Comparison of ENCODE assay signal across 25 cellular contexts in the genomic region with DNA sequence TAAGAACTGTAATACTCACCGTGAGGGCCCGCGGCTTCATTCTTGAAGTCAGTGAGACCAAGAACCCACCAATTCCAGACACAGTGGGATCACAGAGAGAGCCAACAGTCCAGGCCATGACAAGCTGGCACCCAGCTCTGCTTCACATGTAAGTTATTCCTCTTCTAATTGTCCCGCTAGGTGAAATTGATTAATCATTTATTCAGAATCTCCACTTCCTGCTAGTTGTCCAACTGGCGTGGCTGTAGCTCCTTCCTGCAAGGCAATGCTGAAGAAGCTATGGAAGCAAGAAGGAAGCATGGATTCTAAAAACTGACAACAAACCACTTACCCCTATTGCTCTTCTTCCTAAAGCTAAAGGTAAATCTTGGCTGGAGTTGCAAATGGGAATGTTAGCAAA.
"Had no signal": no experiment of that assay in that cellular context is flagged by ENCODE, and none has a peak within 500 bp of the region (broad histone marks: within the 10 kb centered on the region; RNA-seq: fewer than 3 reads in every experiment).

No MANE protein-coding gene starts in this region.

- ATAC-seq: foreskin keratinocyte; gastroesophageal sphincter; heart right ventricle; left lung; lower lobe of right lung; naive thymus-derived CD8-positive, alpha-beta T cell; sciatic nerve; stimulated activated memory B cell treated with anti-CD40 and anti-IgM and Interleukin-4, amounts not matched to agents 10 μg/mL and 1 μg/mL and 100 μg/mL, for 72 hours had no signal

- H3K4me3 Mint-ChIP-seq: central memory CD8-positive, alpha-beta T cell; dendritic cell treated with granulocyte-macrophage colony-stimulating factor and Interleukin-4, amounts not matched to agents 40 ng/mL and 50 ng/mL, for 4 days; endodermal cell; nephron progenitor cell; stimulated activated memory B cell treated with anti-CD40 and anti-IgM and Interleukin-4, amounts not matched to agents 10 μg/mL and 1 μg/mL and 100 μg/mL, for 72 hours had no signal

- H3K9me3 Mint-ChIP-seq: central memory CD8-positive, alpha-beta T cell; dendritic cell treated with granulocyte-macrophage colony-stimulating factor and Interleukin-4, amounts not matched to agents 40 ng/mL and 50 ng/mL, for 4 days; naive thymus-derived CD8-positive, alpha-beta T cell; nephron progenitor cell; stimulated activated memory B cell treated with anti-CD40 and anti-IgM and Interleukin-4, amounts not matched to agents 10 μg/mL and 1 μg/mL and 100 μg/mL, for 72 hours had no signal

- H3K27ac Mint-ChIP-seq: dendritic cell treated with granulocyte-macrophage colony-stimulating factor and Interleukin-4, amounts not matched to agents 40 ng/mL and 50 ng/mL, for 4 days; endodermal cell; nephron progenitor cell; stimulated activated memory B cell treated with anti-CD40 and anti-IgM and Interleukin-4, amounts not matched to agents 10 μg/mL and 1 μg/mL and 100 μg/mL, for 72 hours had no signal

- H3K9me3 ChIP-seq: colonic mucosa, esophagus muscularis mucosa, gastroesophageal sphincter, heart right ventricle, left lung, lower lobe of right lung, prostate gland, stomach, thyroid gland, vagina had no signal

- H3K27me3 ChIP-seq: colonic mucosa, esophagus muscularis mucosa, foreskin keratinocyte, gastroesophageal sphincter, heart right ventricle, left lung, stomach, thyroid gland, vagina had no signal

- H3K4me3 ChIP-seq: colonic mucosa, esophagus muscularis mucosa, gastroesophageal sphincter, heart right ventricle, left lung, lower lobe of right lung, prostate gland, stomach, thyroid gland, vagina had no signal

- H3K4me1 Mint-ChIP-seq: central memory CD8-positive, alpha-beta T cell; naive thymus-derived CD8-positive, alpha-beta T cell; stimulated activated memory B cell treated with anti-CD40 and anti-IgM and Interleukin-4, amounts not matched to agents 10 μg/mL and 1 μg/mL and 100 μg/mL, for 72 hours had no signal

- H3K4me1 ChIP-seq: colonic mucosa, foreskin keratinocyte, prostate gland had no signal

- H3K36me3 ChIP-seq: colonic mucosa, esophagus muscularis mucosa, gastroesophageal sphincter, heart right ventricle, left lung, lower lobe of right lung, prostate gland, stomach, thyroid gland, vagina had no signal

- H3K36me3 Mint-ChIP-seq: naive thymus-derived CD8-positive, alpha-beta T cell; stimulated activated memory B cell treated with anti-CD40 and anti-IgM and Interleukin-4, amounts not matched to agents 10 μg/mL and 1 μg/mL and 100 μg/mL, for 72 hours had no signal

- H3K27ac ChIP-seq: colonic mucosa, epithelial cell of prostate, esophagus muscularis mucosa, foreskin keratinocyte, gastroesophageal sphincter, heart right ventricle, left lung, lower lobe of right lung, prostate gland, stomach, thyroid gland, vagina had no signal

- DNase-seq: colonic mucosa; effector CD8-positive, alpha-beta T cell; endodermal cell; foreskin keratinocyte; heart right ventricle; hippocampal formation; kidney glomerular epithelial cell; left lung; lower lobe of right lung; naive thymus-derived CD8-positive, alpha-beta T cell; nephron progenitor cell; nucleus accumbens; stimulated activated CD4-positive, alpha-beta T cell treated with anti-CD3 and anti-CD28 coated beads, Interleukin-4, amount 100 ng/mL, for 24 hours; stomach; thyroid gland; trophoblast cell had no signal

- H3K27me3 Mint-ChIP-seq: central memory CD8-positive, alpha-beta T cell; stimulated activated memory B cell treated with anti-CD40 and anti-IgM and Interleukin-4, amounts not matched to agents 10 μg/mL and 1 μg/mL and 100 μg/mL, for 72 hours had no signal
